In the genomic region with DNA sequence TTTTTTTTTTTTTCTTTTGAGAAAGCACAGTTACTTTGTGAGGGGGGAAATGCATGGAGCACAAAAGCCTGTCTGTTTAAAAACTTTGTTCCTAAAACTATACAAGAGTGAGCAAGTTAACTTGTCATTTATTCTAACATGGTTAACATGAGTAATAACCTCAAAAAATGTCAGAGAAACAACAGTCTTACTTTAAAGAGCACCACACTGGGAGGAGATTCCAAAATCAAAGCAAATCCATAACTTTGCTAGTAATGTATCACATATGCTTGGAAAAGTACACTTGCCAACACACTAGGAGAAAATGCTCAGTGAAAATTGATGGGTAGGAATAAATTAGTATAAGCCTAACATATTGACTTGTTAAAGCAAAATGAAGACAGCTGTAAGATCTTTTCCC, we compare ENCODE assay signal across 1 cellular context.
TF ChIP-seq lines count a peak whose summit lies in the region.

No MANE protein-coding gene starts in this region.

TF ChIP-seq in GM23338, 12 proteins besides CTCF, POLR2A, EP300 and RAD21 (continued from another document):
- TF ChIP-seq ZNF331 (CRISPR knock-in tag; IDR thresholded peaks at IDR 0.05; ENCODE audit: low read depth) (no peak), EZH2 (IDR thresholded peaks at IDR 0.05; ENCODE audit: low read depth, unreplicated experiment) (no peak), ZNF462 (CRISPR knock-in tag; IDR thresholded peaks at IDR 0.05) (no peak), ZNF114 (CRISPR knock-in tag; IDR thresholded peaks at IDR 0.05) (no peak), CREB1 (CRISPR knock-in tag; IDR thresholded peaks at IDR 0.05; ENCODE audit: low read depth) (no peak), STAT1 (IDR thresholded peaks at IDR 0.05; ENCODE audit: unreplicated experiment) (no peak), NANOG (IDR thresholded peaks at IDR 0.05; ENCODE audit: borderline replicate concordance) (no peak), POLR2AphosphoS5 (IDR thresholded peaks at IDR 0.05; ENCODE audit: low read depth) (no peak)
